7 cellular contexts compared by ENCODE assay signal in genomic region chr3:121748638-121749275, GRCh38. TPM values are rescaled to one million over a fixed set of nuclear protein-coding genes. Genes with fewer than 3 reads are reported as not detected.
A peak's percentile ranks its signal among the peaks of the same experiment; 100 is the strongest.
DNase-seq lines count a peak whose midpoint lies in the region; TF ChIP-seq lines count a peak whose summit lies in the region.

No MANE protein-coding gene starts in this region.

- no peaks in the 10 kb centered on the region for H3K36me3 ChIP-seq in OCI-LY1 (ENCODE audit: insufficient read depth, low read length)
- no peaks in the 10 kb centered on the region for H3K36me3 ChIP-seq in endodermal cell (ENCODE audit: control insufficient read depth, insufficient read depth, low read length)
- no peaks in the 10 kb centered on the region for H3K36me3 ChIP-seq in mucosa of rectum (ENCODE audit: control insufficient read depth in 2 of 2, insufficient read depth in 2 of 2, low read length in 2 of 2)

- H3K27me3 Mint-ChIP-seq in endodermal cell (ENCODE audit: insufficient read depth) (peaks cover 12% of the 10 kb centered on the region), chondrocyte (ENCODE audit: low read depth) (peaks cover 4% of the 10 kb centered on the region)

- H3K27ac ChIP-seq in OCI-LY1 (ENCODE audit: low read depth, low read length, poor library complexity, severe bottlenecking), result no peak overlapping the region
- peak overlapping the region; percentile 87 for H3K27ac ChIP-seq in endodermal cell (ENCODE audit: low read depth, low read length)
- peak overlapping the region; percentile 96 for H3K27ac ChIP-seq in mucosa of rectum (ENCODE audit: low read depth in 2 of 2, low read length in 2 of 2)

- H3K9me2 ChIP-seq in OCI-LY1 (ENCODE audit: low read depth, low read length), result no peaks in the 10 kb centered on the region

- H3K9me3 ChIP-seq in OCI-LY1 (ENCODE audit: low read length) (no peaks in the 10 kb centered on the region), endodermal cell (ENCODE audit: control insufficient read depth, low read length) (no peaks in the 10 kb centered on the region), mucosa of rectum (ENCODE audit: control insufficient read depth in 2 of 2, low read length in 2 of 2) (no peaks in the 10 kb centered on the region)

- H3K9ac ChIP-seq in OCI-LY1 (ENCODE audit: low read length) (peak overlapping the region; percentile 81), endodermal cell (ENCODE audit: extremely low read depth, low read length, poor library complexity, severe bottlenecking) (peak overlapping the region; percentile 98), mucosa of rectum (ENCODE audit: low read depth in 1 of 2, low read length in 2 of 2) (peak overlapping the region; percentile 92 to 96)

- H3K4me1 ChIP-seq in OCI-LY1 (ENCODE audit: insufficient read depth, low read length, severe bottlenecking) (peaks cover 21% of the 10 kb centered on the region), endodermal cell (ENCODE audit: control insufficient read depth, insufficient read depth, low read length) (peaks cover 5% of the 10 kb centered on the region), mucosa of rectum (ENCODE audit: control insufficient read depth in 2 of 2, insufficient read depth in 2 of 2, low read length in 2 of 2) (peaks cover 7 to 18% of the 10 kb centered on the region in 2 donors)

- H3K27ac Mint-ChIP-seq in endodermal cell, result no peak overlapping the region
- H3K27ac Mint-ChIP-seq in chondrocyte (ENCODE audit: unreplicated experiment), result no peak overlapping the region

- DNase-seq in HEK293T (ENCODE audit: extremely low spot score) (peak; percentile 47), endodermal cell (no peak), NCI-H1048 (lab: John Stamatoyannopoulos, UW) (no peak), chondrocyte (ENCODE audit: low spot score) (no peak)

- peak overlapping the region; percentile 73 for H3K4me3 ChIP-seq in GM12875 (ENCODE audit: low read depth, low read length)
- H3K4me3 ChIP-seq in OCI-LY1 (ENCODE audit: low read depth, low read length, poor library complexity, severe bottlenecking), result peak overlapping the region; percentile 94
- H3K4me3 ChIP-seq in endodermal cell (ENCODE audit: low read length), result peak overlapping the region; percentile 86
- H3K4me3 ChIP-seq in mucosa of rectum (ENCODE audit: low read length in 2 of 2), result peak overlapping the region; percentile 90 to 95

- CTCF ChIA-PET in HEK293T (lab: Yijun Ruan, JAX), result no interaction called here

- H3K9me3 Mint-ChIP-seq in endodermal cell, result no peaks in the 10 kb centered on the region
- H3K9me3 Mint-ChIP-seq in chondrocyte (ENCODE audit: low read depth), result no peaks in the 10 kb centered on the region

- POLR2A ChIA-PET in HEK293T (lab: Yijun Ruan, JAX), result interaction anchor here (1.2 kb wide), 1 partner anchor 11 kb away, joined by 3 read pairs; no protein-coding TSS in a partner anchor

- no peak overlapping the region for H2AFZ ChIP-seq in OCI-LY1 (ENCODE audit: low read length)

- H3K27me3 ChIP-seq in OCI-LY1 (ENCODE audit: insufficient read depth, low read length) (no peaks in the 10 kb centered on the region), endodermal cell (ENCODE audit: control insufficient read depth, insufficient read depth, low read length, poor library complexity, severe bottlenecking) (peaks cover 20% of the 10 kb centered on the region), mucosa of rectum (ENCODE audit: control insufficient read depth in 2 of 2, insufficient read depth in 2 of 2, low read length in 2 of 2) (no peaks in the 10 kb centered on the region)

- no peaks in the 10 kb centered on the region for H4K20me1 ChIP-seq in OCI-LY1 (ENCODE audit: insufficient read depth, low read length)

- H3K4me1 Mint-ChIP-seq in endodermal cell (peaks cover 5% of the 10 kb centered on the region), chondrocyte (ENCODE audit: low read depth) (peaks cover 3% of the 10 kb centered on the region)

- TF ChIP-seq CTCF in GM12875 (IDR thresholded peaks at IDR 0.05; ENCODE audit: borderline replicate concordance, insufficient read depth, low read depth, low read length), result no peak
- no peak for TF ChIP-seq CTCF in OCI-LY1 (IDR thresholded peaks at IDR 0.05; ENCODE audit: low read length)
- no peak for TF ChIP-seq CTCF in endodermal cell (conservative IDR thresholded peaks at IDR 0.05)
- TF ChIP-seq CTCF in chondrocyte (IDR thresholded peaks at IDR 0.05), result no peak

- H3F3A ChIP-seq in OCI-LY1 (ENCODE audit: insufficient read depth, low read length), result no peaks in the 10 kb centered on the region

- peak overlapping the region; percentile 83 for H3K4me2 ChIP-seq in OCI-LY1 (ENCODE audit: low read length)

- H3K4me3 Mint-ChIP-seq in endodermal cell (no peak overlapping the region), chondrocyte (ENCODE audit: unreplicated experiment) (no peak overlapping the region)

- peaks cover 10% of the 10 kb centered on the region; the same call in 1 of the 2 replicates for H3K79me2 ChIP-seq in OCI-LY1 (ENCODE audit: insufficient read depth, low read length)

- 7 to 9% methylated on average over 11 to 18 of the region's 18 CpGs for WGBS in endodermal cell (ENCODE audit: insufficient coverage in 1 of 2, insufficient read length in 1 of 2), 2 experiments

- H3K36me3 Mint-ChIP-seq in endodermal cell (ENCODE audit: low read depth) (peaks cover 2% of the 10 kb centered on the region), chondrocyte (ENCODE audit: low read depth) (no peaks in the 10 kb centered on the region)

TF ChIP-seq in HEK293T, 16 proteins besides CTCF, POLR2A, EP300 and RAD21:
- TF ChIP-seq SUZ12 (IDR thresholded peaks at IDR 0.05) (no peak), FOXK2 (IDR thresholded peaks at IDR 0.05) (no peak)

RNA-seq across cellular contexts. Expression of gene GOLGB1, which starts 0.8 kb away (rescaled TPM):
- total RNA-seq in endodermal cell (10 to 100 TPM; 47.8 to 53.0 TPM), chondrocyte (63.6 to 88.0 TPM (median 65.0 TPM) in 3 replicates)
- polyA plus RNA-seq in endodermal cell (2013, experiment 1 of 2), result 29.1 TPM
- 31.2 TPM for polyA plus RNA-seq in endodermal cell (2013, experiment 2 of 2)
